1 cellular context compared by ENCODE assay signal in the genomic region with DNA sequence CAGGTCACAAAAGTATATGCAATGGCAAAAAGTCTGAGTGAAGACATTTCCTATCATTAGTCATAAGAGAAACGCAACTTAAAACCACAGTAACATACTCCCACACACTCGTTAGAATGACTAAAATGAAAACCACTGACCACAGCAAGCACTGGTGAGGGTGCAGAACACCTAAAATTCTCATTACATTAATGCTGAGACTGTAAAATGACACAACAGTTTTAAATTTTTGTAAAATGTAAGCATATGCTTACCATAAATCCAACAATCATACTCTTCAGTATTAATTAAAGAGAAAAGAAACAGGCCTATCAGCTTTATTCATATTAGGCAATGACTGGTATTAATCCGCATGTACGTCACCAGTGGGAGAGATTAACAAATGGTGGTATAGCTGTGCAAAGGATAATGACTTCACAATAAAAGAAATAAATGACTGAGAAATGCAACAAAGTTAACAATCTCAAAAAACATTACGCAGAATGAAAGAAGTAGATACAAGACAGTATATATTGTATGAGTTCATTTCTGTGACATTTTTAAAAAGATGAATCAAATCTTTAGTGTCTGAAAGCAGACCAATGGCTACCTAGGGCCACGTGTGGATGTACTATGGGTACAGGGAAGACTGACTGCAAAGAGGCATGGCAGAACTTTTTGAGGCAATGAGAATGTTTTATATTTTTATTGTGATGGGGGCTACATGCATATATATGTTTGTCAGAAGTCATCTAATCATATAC.
TF ChIP-seq lines count a peak whose summit lies in the region.

No MANE protein-coding gene starts in this region.

TF ChIP-seq in GM12878, 131 proteins besides CTCF, POLR2A, EP300 and RAD21 (continued from another document and continues in another):
- TF ChIP-seq, protein P1, sequence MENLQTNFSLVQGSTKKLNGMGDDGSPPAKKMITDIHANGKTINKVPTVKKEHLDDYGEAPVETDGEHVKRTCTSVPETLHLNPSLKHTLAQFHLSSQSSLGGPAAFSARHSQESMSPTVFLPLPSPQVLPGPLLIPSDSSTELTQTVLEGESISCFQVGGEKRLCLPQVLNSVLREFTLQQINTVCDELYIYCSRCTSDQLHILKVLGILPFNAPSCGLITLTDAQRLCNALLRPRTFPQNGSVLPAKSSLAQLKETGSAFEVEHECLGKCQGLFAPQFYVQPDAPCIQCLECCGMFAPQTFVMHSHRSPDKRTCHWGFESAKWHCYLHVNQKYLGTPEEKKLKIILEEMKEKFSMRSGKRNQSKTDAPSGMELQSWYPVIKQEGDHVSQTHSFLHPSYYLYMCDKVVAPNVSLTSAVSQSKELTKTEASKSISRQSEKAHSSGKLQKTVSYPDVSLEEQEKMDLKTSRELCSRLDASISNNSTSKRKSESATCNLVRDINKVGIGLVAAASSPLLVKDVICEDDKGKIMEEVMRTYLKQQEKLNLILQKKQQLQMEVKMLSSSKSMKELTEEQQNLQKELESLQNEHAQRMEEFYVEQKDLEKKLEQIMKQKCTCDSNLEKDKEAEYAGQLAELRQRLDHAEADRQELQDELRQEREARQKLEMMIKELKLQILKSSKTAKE (IDR thresholded peaks at IDR 0.05; ENCODE audit: low read depth, poor library complexity, severe bottlenecking): peak; percentile 67
- TF ChIP-seq RCOR1 (conservative IDR thresholded peaks at IDR 0.05; ENCODE audit: low read depth, low read length): peak; percentile 96
- no peak for TF ChIP-seq RAD51 (IDR thresholded peaks at IDR 0.05)
- peak; percentile 70 for TF ChIP-seq SP1 (IDR thresholded peaks at IDR 0.05; ENCODE audit: low read depth, low read length)
- no peak for TF ChIP-seq RB1 (IDR thresholded peaks at IDR 0.05; ENCODE audit: borderline replicate concordance)
- TF ChIP-seq BCL11A (IDR thresholded peaks at IDR 0.05; ENCODE audit: low read depth, low read length): peak; percentile 99
- TF ChIP-seq TCF3 (IDR thresholded peaks at IDR 0.05; ENCODE audit: borderline replicate concordance, insufficient read depth, low read depth, low read length): peak; percentile 91; the same call in 1 of the 2 replicates
- TF ChIP-seq ETV6 (conservative IDR thresholded peaks at IDR 0.05 in 1 of 2, IDR thresholded peaks at IDR 0.05 in 1 of 2; ENCODE audit: borderline replicate concordance in 1 of 2, low read depth in 1 of 2): peak in 1 of 2 experiments; percentile 90; a peak in 2 of 4 replicates
- TF ChIP-seq, protein P2, sequence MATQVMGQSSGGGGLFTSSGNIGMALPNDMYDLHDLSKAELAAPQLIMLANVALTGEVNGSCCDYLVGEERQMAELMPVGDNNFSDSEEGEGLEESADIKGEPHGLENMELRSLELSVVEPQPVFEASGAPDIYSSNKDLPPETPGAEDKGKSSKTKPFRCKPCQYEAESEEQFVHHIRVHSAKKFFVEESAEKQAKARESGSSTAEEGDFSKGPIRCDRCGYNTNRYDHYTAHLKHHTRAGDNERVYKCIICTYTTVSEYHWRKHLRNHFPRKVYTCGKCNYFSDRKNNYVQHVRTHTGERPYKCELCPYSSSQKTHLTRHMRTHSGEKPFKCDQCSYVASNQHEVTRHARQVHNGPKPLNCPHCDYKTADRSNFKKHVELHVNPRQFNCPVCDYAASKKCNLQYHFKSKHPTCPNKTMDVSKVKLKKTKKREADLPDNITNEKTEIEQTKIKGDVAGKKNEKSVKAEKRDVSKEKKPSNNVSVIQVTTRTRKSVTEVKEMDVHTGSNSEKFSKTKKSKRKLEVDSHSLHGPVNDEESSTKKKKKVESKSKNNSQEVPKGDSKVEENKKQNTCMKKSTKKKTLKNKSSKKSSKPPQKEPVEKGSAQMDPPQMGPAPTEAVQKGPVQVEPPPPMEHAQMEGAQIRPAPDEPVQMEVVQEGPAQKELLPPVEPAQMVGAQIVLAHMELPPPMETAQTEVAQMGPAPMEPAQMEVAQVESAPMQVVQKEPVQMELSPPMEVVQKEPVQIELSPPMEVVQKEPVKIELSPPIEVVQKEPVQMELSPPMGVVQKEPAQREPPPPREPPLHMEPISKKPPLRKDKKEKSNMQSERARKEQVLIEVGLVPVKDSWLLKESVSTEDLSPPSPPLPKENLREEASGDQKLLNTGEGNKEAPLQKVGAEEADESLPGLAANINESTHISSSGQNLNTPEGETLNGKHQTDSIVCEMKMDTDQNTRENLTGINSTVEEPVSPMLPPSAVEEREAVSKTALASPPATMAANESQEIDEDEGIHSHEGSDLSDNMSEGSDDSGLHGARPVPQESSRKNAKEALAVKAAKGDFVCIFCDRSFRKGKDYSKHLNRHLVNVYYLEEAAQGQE (IDR thresholded peaks at IDR 0.05; ENCODE audit: low read depth, low read length): 0 out of 2 replicates have a peak, but pooled peaks have one; percentile 22
- TF ChIP-seq, protein P3, sequence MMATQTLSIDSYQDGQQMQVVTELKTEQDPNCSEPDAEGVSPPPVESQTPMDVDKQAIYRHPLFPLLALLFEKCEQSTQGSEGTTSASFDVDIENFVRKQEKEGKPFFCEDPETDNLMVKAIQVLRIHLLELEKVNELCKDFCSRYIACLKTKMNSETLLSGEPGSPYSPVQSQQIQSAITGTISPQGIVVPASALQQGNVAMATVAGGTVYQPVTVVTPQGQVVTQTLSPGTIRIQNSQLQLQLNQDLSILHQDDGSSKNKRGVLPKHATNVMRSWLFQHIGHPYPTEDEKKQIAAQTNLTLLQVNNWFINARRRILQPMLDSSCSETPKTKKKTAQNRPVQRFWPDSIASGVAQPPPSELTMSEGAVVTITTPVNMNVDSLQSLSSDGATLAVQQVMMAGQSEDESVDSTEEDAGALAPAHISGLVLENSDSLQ (IDR thresholded peaks at IDR 0.05): 0 out of 2 replicates have a peak, but pooled peaks have one; percentile 15
- TF ChIP-seq, protein P4, sequence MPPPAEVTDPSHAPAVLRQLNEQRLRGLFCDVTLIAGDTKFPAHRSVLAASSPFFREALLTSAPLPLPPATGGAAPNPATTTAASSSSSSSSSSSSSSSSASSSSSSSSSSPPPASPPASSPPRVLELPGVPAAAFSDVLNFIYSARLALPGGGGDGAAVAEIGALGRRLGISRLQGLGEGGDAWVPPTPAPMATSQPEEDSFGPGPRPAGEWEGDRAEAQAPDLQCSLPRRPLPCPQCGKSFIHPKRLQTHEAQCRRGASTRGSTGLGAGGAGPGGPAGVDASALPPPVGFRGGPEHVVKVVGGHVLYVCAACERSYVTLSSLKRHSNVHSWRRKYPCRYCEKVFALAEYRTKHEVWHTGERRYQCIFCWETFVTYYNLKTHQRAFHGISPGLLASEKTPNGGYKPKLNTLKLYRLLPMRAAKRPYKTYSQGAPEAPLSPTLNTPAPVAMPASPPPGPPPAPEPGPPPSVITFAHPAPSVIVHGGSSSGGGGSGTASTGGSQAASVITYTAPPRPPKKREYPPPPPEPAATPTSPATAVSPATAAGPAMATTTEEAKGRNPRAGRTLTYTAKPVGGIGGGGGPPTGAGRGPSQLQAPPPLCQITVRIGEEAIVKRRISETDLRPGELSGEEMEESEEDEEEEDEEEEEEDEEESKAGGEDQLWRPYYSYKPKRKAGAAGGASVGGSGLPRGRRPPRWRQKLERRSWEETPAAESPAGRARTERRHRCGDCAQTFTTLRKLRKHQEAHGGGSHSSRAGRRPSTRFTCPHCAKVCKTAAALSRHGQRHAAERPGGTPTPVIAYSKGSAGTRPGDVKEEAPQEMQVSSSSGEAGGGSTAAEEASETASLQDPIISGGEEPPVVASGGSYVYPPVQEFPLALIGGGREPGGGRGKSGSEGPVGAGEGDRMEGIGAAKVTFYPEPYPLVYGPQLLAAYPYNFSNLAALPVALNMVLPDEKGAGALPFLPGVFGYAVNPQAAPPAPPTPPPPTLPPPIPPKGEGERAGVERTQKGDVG (CRISPR knock-in tag; IDR thresholded peaks at IDR 0.05): no peak
- TF ChIP-seq CREB1 (IDR thresholded peaks at IDR 0.05; ENCODE audit: low read depth): peak; percentile 68; the same call in 1 of the 2 replicates
- TF ChIP-seq EED (IDR thresholded peaks at IDR 0.05; ENCODE audit: low read depth): peak; percentile 95
- TF ChIP-seq, protein P5, sequence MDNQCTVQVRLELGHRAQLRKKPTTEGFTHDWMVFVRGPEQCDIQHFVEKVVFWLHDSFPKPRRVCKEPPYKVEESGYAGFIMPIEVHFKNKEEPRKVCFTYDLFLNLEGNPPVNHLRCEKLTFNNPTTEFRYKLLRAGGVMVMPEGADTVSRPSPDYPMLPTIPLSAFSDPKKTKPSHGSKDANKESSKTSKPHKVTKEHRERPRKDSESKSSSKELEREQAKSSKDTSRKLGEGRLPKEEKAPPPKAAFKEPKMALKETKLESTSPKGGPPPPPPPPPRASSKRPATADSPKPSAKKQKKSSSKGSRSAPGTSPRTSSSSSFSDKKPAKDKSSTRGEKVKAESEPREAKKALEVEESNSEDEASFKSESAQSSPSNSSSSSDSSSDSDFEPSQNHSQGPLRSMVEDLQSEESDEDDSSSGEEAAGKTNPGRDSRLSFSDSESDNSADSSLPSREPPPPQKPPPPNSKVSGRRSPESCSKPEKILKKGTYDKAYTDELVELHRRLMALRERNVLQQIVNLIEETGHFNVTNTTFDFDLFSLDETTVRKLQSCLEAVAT (IDR thresholded peaks at IDR 0.05): peak; percentile 73; the same call in 1 of the 2 replicates
- peak; percentile 95 for TF ChIP-seq DPF2 (IDR thresholded peaks at IDR 0.05)
- TF ChIP-seq ATF7 (IDR thresholded peaks at IDR 0.05; ENCODE audit: low read depth): peak; percentile 83
- TF ChIP-seq, protein P6, sequence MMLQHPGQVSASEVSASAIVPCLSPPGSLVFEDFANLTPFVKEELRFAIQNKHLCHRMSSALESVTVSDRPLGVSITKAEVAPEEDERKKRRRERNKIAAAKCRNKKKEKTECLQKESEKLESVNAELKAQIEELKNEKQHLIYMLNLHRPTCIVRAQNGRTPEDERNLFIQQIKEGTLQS (IDR thresholded peaks at IDR 0.05; ENCODE audit: borderline replicate concordance, extremely low read depth, low read depth, low read length): no peak
- no peak for TF ChIP-seq FOS (IDR thresholded peaks at IDR 0.05; ENCODE audit: borderline replicate concordance, extremely low read depth, insufficient read length)
- TF ChIP-seq GABPA (IDR thresholded peaks at IDR 0.05; ENCODE audit: low read depth): peak; percentile 78
- peak; percentile 65 to 84 for TF ChIP-seq IKZF2 (IDR thresholded peaks at IDR 0.05)
- no peak for TF ChIP-seq SMC3 (IDR thresholded peaks at IDR 0.05; ENCODE audit: borderline replicate concordance, low read length)
- peak; percentile 99 for TF ChIP-seq MTA3 (IDR thresholded peaks at IDR 0.05; ENCODE audit: borderline replicate concordance, low read length)
- peak; percentile 88 for TF ChIP-seq PML (IDR thresholded peaks at IDR 0.05; ENCODE audit: low read length)
- TF ChIP-seq ZNF217 (IDR thresholded peaks at IDR 0.05): peak; percentile 100
- TF ChIP-seq CBFB (IDR thresholded peaks at IDR 0.05; ENCODE audit: low read depth): peak; percentile 98
- peak; percentile 47; the same call in 1 of the 2 replicates for TF ChIP-seq IKZF1 (conservative IDR thresholded peaks at IDR 0.05)
- TF ChIP-seq, protein P7, sequence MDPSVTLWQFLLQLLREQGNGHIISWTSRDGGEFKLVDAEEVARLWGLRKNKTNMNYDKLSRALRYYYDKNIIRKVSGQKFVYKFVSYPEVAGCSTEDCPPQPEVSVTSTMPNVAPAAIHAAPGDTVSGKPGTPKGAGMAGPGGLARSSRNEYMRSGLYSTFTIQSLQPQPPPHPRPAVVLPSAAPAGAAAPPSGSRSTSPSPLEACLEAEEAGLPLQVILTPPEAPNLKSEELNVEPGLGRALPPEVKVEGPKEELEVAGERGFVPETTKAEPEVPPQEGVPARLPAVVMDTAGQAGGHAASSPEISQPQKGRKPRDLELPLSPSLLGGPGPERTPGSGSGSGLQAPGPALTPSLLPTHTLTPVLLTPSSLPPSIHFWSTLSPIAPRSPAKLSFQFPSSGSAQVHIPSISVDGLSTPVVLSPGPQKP (IDR thresholded peaks at IDR 0.05; ENCODE audit: low read depth, low read length): no peak
- TF ChIP-seq RFX5 (IDR thresholded peaks at IDR 0.05; ENCODE audit: low read depth, low read length): no peak
- peak; percentile 78; the same call in 1 of the 2 replicates for TF ChIP-seq STAT3 (IDR thresholded peaks at IDR 0.05; ENCODE audit: low read depth, low read length)
- TF ChIP-seq KAT2A (conservative IDR thresholded peaks at IDR 0.05; ENCODE audit: control insufficient read depth, low read depth, low read length): no peak
- TF ChIP-seq, protein P8, sequence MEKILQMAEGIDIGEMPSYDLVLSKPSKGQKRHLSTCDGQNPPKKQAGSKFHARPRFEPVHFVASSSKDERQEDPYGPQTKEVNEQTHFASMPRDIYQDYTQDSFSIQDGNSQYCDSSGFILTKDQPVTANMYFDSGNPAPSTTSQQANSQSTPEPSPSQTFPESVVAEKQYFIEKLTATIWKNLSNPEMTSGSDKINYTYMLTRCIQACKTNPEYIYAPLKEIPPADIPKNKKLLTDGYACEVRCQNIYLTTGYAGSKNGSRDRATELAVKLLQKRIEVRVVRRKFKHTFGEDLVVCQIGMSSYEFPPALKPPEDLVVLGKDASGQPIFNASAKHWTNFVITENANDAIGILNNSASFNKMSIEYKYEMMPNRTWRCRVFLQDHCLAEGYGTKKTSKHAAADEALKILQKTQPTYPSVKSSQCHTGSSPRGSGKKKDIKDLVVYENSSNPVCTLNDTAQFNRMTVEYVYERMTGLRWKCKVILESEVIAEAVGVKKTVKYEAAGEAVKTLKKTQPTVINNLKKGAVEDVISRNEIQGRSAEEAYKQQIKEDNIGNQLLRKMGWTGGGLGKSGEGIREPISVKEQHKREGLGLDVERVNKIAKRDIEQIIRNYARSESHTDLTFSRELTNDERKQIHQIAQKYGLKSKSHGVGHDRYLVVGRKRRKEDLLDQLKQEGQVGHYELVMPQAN (conservative IDR thresholded peaks at IDR 0.05): no peak
- TF ChIP-seq FOXM1 (IDR thresholded peaks at IDR 0.05; ENCODE audit: low read depth, low read length): peak; percentile 99
- TF ChIP-seq, protein P9, sequence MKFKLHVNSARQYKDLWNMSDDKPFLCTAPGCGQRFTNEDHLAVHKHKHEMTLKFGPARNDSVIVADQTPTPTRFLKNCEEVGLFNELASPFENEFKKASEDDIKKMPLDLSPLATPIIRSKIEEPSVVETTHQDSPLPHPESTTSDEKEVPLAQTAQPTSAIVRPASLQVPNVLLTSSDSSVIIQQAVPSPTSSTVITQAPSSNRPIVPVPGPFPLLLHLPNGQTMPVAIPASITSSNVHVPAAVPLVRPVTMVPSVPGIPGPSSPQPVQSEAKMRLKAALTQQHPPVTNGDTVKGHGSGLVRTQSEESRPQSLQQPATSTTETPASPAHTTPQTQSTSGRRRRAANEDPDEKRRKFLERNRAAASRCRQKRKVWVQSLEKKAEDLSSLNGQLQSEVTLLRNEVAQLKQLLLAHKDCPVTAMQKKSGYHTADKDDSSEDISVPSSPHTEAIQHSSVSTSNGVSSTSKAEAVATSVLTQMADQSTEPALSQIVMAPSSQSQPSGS (IDR thresholded peaks at IDR 0.05; ENCODE audit: low read length): peak; percentile 100
- TF ChIP-seq TARDBP (IDR thresholded peaks at IDR 0.05; ENCODE audit: borderline replicate concordance): no peak
- TF ChIP-seq SIN3A (IDR thresholded peaks at IDR 0.05; ENCODE audit: low read depth, low read length): no peak
- no peak for TF ChIP-seq ZNF24 (IDR thresholded peaks at IDR 0.05)
- TF ChIP-seq SRF (IDR thresholded peaks at IDR 0.05; ENCODE audit: low read depth in 2 of 2, low read length in 2 of 2): peak in 1 of 2 experiments; percentile 71; a peak in 1 of 4 replicates
- TF ChIP-seq CBX5 (IDR thresholded peaks at IDR 0.05; ENCODE audit: low read depth): peak; percentile 80; the same call in 1 of the 2 replicates
- TF ChIP-seq NR2F1 (conservative IDR thresholded peaks at IDR 0.05): peak; percentile 90
- peak; percentile 99 for TF ChIP-seq IRF4 (IDR thresholded peaks at IDR 0.05; ENCODE audit: low read depth, low read length)
- TF ChIP-seq CEBPB (IDR thresholded peaks at IDR 0.05; ENCODE audit: borderline replicate concordance in 1 of 2, low read depth in 2 of 2, low read length in 2 of 2): peak in 1 of 2 experiments; percentile 98; a peak in 2 of 4 replicates
- TF ChIP-seq MEF2B (IDR thresholded peaks at IDR 0.05; ENCODE audit: partially characterized antibody, poor library complexity, severe bottlenecking): peak; percentile 51
